In genomic region chr1:205150651-205151428, GRCh38 we compare ENCODE assay signal across 29 cellular contexts.
"Had no signal": no experiment of that assay in that cellular context is flagged by ENCODE, and none has a peak within 500 bp of the region (broad histone marks: within the 10 kb centered on the region; RNA-seq: fewer than 3 reads in every experiment).

No MANE protein-coding gene starts in this region.

- H3K9me3 ChIP-seq: pancreas, prostate gland, suprapubic skin, tibial artery had no signal

- H3K27me3 Mint-ChIP-seq: activated naive CD8-positive, alpha-beta T cell treated with anti-CD3 and anti-CD28 coated beads, Interleukin-2, amount 50 U/mL, for 24 hours; naive B cell had no signal

- DNase-seq: activated CD4-positive, alpha-beta T cell treated with anti-CD3 and anti-CD28 coated beads for 4 hours; activated CD4-positive, alpha-beta T cell treated with anti-CD3 and anti-CD28 coated beads, Interleukin-2, amount 50 U/mL, for 4 hours; activated effector memory CD4-positive, alpha-beta T cell treated with anti-CD3 and anti-CD28 coated beads, Interleukin-2, amount 50 U/mL, for 16 hours; activated naive CD4-positive, alpha-beta T cell treated with anti-CD3 and anti-CD28 coated beads, Interleukin-2, amount 50 U/mL, for 16 hours; activated naive CD8-positive, alpha-beta T cell treated with anti-CD3 and anti-CD28 coated beads, Interleukin-2, amount 50 U/mL, for 24 hours; activated T-cell treated with anti-CD3 and anti-CD28 coated beads for 4 hours; amygdala; central memory CD4-positive, alpha-beta T cell; dermis blood vessel endothelial cell; effector CD4-positive, alpha-beta T cell; foreskin fibroblast; heart right ventricle; naive B cell; nephron progenitor cell; pancreas; retina; stimulated activated CD4-positive, alpha-beta T cell treated with anti-CD3 and anti-CD28 coated beads, Interleukin-15, amount 100 ng/mL, for 24 hours; stimulated activated CD4-positive, alpha-beta T cell treated with anti-CD3 and anti-CD28 coated beads, Interleukin-2, amount 100 ng/mL, for 24 hours; stimulated activated naive CD4-positive, alpha-beta T cell; T-helper 2 cell; tibial artery had no signal

- H3K4me1 ChIP-seq: pancreas, prostate gland, suprapubic skin, tibial artery had no signal

- H3K27me3 ChIP-seq: heart right ventricle, pancreas, suprapubic skin, tibial artery had no signal

- H3K27ac Mint-ChIP-seq: activated naive CD8-positive, alpha-beta T cell treated with anti-CD3 and anti-CD28 coated beads, Interleukin-2, amount 50 U/mL, for 24 hours; activated T-helper 1 cell treated with anti-CD3 and anti-CD28 coated beads, Interleukin-12 subunit alpha, Interleukin-12 subunit beta, Interleukin-2, Interleukin-4 antibody, amounts not matched to agents 30 ng/mL and 10 ng/mL and 1 ng/mL, durations not matched to agents 14 hours and 24 hours and 36 hours; mesothelial cell of epicardium; naive B cell; nephron progenitor cell had no signal

- ATAC-seq: activated naive CD8-positive, alpha-beta T cell treated with anti-CD3 and anti-CD28 coated beads, Interleukin-2, amount 50 U/mL, for 24 hours; pancreas had no signal

- H3K27ac ChIP-seq: heart right ventricle, pancreas, prostate gland, suprapubic skin, tibial artery, VCaP had no signal

- H3K9me3 Mint-ChIP-seq: activated naive CD8-positive, alpha-beta T cell treated with anti-CD3 and anti-CD28 coated beads, Interleukin-2, amount 50 U/mL, for 24 hours had no signal

- FAIRE-seq: endometrium, islet of Langerhans, pancreas had no signal

- H3K4me1 Mint-ChIP-seq: activated naive CD8-positive, alpha-beta T cell treated with anti-CD3 and anti-CD28 coated beads, Interleukin-2, amount 50 U/mL, for 24 hours; naive B cell; nephron progenitor cell had no signal

- H3K4me3 ChIP-seq: heart right ventricle, pancreas, prostate gland, smooth muscle cell, suprapubic skin, tibial artery had no signal

- H3K4me3 Mint-ChIP-seq: activated naive CD8-positive, alpha-beta T cell treated with anti-CD3 and anti-CD28 coated beads, Interleukin-2, amount 50 U/mL, for 24 hours; activated T-helper 1 cell treated with anti-CD3 and anti-CD28 coated beads, Interleukin-12 subunit alpha, Interleukin-12 subunit beta, Interleukin-2, Interleukin-4 antibody, amounts not matched to agents 30 ng/mL and 10 ng/mL and 1 ng/mL, durations not matched to agents 14 hours and 24 hours and 36 hours; mesothelial cell of epicardium; naive B cell; nephron progenitor cell had no signal
